In the genomic region with DNA sequence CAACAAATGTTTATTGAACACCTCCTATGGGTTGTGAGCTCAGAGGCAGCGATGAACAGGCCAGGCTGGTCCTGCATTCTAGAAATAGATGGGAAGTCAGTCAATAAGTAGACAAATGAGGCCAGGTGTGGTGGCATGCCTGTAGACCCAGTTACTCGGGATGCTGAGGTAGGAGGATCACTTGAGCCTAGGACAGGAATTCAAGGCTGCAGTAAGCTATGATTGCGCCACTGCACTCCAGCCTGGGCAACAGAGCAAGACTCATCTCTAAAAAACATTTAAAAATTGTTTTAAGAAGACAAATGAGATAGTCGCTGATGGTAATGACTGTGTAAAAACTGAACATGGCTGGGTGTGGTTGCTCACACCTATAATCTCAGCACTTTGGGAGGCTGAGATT, we compare ENCODE assay signal across 37 cellular contexts. TPM values are rescaled to one million over a fixed set of nuclear protein-coding genes. Genes with fewer than 3 reads are reported as not detected.
"Had no signal": no experiment of that assay in that cellular context is flagged by ENCODE, and none has a peak within 500 bp of the region (broad histone marks: within the 10 kb centered on the region; RNA-seq: fewer than 3 reads in every experiment).

No MANE protein-coding gene starts in this region.

- H3K9me3 ChIP-seq: adrenal gland, body of pancreas, breast epithelium, MG63, Peyer's patch, SJSA1, SK-N-SH had no signal

- H3K4me3 Mint-ChIP-seq: activated B cell treated with CpG ODN at 0.5 μM for 24 hours; activated CD4-positive, alpha-beta memory T cell treated with anti-CD3 and anti-CD28 coated beads for 36 hours; activated naive CD4-positive, alpha-beta T cell treated with anti-CD3 and anti-CD28 coated beads for 36 hours; activated T-cell treated with anti-CD3 and anti-CD28 coated beads, Interleukin-2, amount 50 U/mL, for 4 hours; activated T-helper 1 cell treated with anti-CD3 and anti-CD28 coated beads, Interleukin-12 subunit alpha, Interleukin-12 subunit beta, Interleukin-2, Interleukin-4 antibody, amounts not matched to agents 30 ng/mL and 10 ng/mL and 1 ng/mL, durations not matched to agents 14 hours and 24 hours and 36 hours; T-helper 1 cell treated with Interleukin-12 subunit alpha and Interleukin-12 subunit beta and Interleukin-4 antibody, amounts not matched to agents 30 μg/mL and 1 μg/mL, for 36 hours; T-helper 2 cell treated with Interferon-gamma antibody and Interleukin-4, amounts not matched to agents 5 μg/mL and 100 μg/mL, for 36 hours had no signal

- ATAC-seq: activated naive CD4-positive, alpha-beta T cell treated with anti-CD3 and anti-CD28 coated beads, Interleukin-2, amount 50 U/mL, for 72 hours; activated T-cell treated with anti-CD3 and anti-CD28 coated beads, Interleukin-2, amount 50 U/mL, for 4 hours; body of pancreas; PC-3 had no signal

- H3K27ac ChIP-seq: adrenal gland, body of pancreas, breast epithelium, Peyer's patch, SJSA1, VCaP had no signal

- H3K27me3 Mint-ChIP-seq: activated B cell treated with CpG ODN at 0.5 μM for 24 hours; activated CD4-positive, alpha-beta memory T cell treated with anti-CD3 and anti-CD28 coated beads for 36 hours had no signal

- H3K4me1 ChIP-seq: adrenal gland, body of pancreas, breast epithelium, SJSA1 had no signal

- DNase-seq: activated B cell treated with CpG ODN at 0.5 μM for 24 hours; activated CD4-positive, alpha-beta memory T cell treated with anti-CD3 and anti-CD28 coated beads for 36 hours; activated CD4-positive, alpha-beta T cell treated with anti-CD3 and anti-CD28 coated beads for 4 hours; activated CD4-positive, alpha-beta T cell treated with anti-CD3 and anti-CD28 coated beads, Interleukin-2, amount 50 U/mL, for 1 hour; activated CD4-positive, CD25-positive, alpha-beta regulatory T cell treated with anti-CD3 and anti-CD28 coated beads, Interleukin-2, amount 50 U/mL, for 72 hours; activated CD8-positive, alpha-beta memory T cell treated with anti-CD3 and anti-CD28 coated beads, Interleukin-2, amount 50 U/mL, for 4 hours; activated gamma-delta T cell treated with Interleukin-2 at 50 U/mL for 16 hours; activated naive CD4-positive, alpha-beta T cell treated with anti-CD3 and anti-CD28 coated beads for 36 hours; activated T-cell treated with anti-CD3 and anti-CD28 coated beads for 4 hours; activated T-cell treated with anti-CD3 and anti-CD28 coated beads, Interleukin-2, amount 50 U/mL, for 4 hours; adrenal gland; body of pancreas; Kasumi-1; KG1; MG63; NCI-H1092; NCI-H1417 treated with DMSO at 0.1 percent for 48 hours; NCI-H187 treated with DMSO at 0.1 percent for 48 hours; NCI-H2081; NCI-H2171 treated with DMSO at 0.1 percent for 48 hours; NCI-H2227 treated with DMSO at 0.1 percent for 48 hours; NCI-H446; NCI-H524; PC-3; Peyer's patch; RPMI8226; SHP77 treated with DMSO at 0.1 percent for 48 hours had no signal

- H3K36me3 Mint-ChIP-seq: activated CD4-positive, alpha-beta memory T cell treated with anti-CD3 and anti-CD28 coated beads for 36 hours; activated naive CD4-positive, alpha-beta T cell treated with anti-CD3 and anti-CD28 coated beads, Interleukin-2, amount 50 U/mL, for 72 hours had no signal

- H3K9me3 Mint-ChIP-seq: activated B cell treated with CpG ODN at 0.5 μM for 24 hours; activated CD4-positive, alpha-beta memory T cell treated with anti-CD3 and anti-CD28 coated beads for 36 hours; activated naive CD4-positive, alpha-beta T cell treated with anti-CD3 and anti-CD28 coated beads for 36 hours; activated naive CD4-positive, alpha-beta T cell treated with anti-CD3 and anti-CD28 coated beads, Interleukin-2, amount 50 U/mL, for 72 hours; activated T-cell treated with anti-CD3 and anti-CD28 coated beads, Interleukin-2, amount 50 U/mL, for 4 hours; activated T-helper 1 cell treated with anti-CD3 and anti-CD28 coated beads, Interleukin-12 subunit alpha, Interleukin-12 subunit beta, Interleukin-2, Interleukin-4 antibody, amounts not matched to agents 30 ng/mL and 10 ng/mL and 1 ng/mL, durations not matched to agents 14 hours and 24 hours and 36 hours; T-helper 1 cell treated with Interleukin-12 subunit alpha and Interleukin-12 subunit beta and Interleukin-4 antibody, amounts not matched to agents 30 μg/mL and 1 μg/mL, for 36 hours; T-helper 2 cell treated with Interferon-gamma antibody and Interleukin-4, amounts not matched to agents 5 μg/mL and 100 μg/mL, for 36 hours had no signal

- H3K27me3 ChIP-seq: adrenal gland, body of pancreas, breast epithelium, MG63, Peyer's patch, SJSA1 had no signal

- H3K36me3 ChIP-seq: breast epithelium, MG63, Peyer's patch, SJSA1 had no signal

- H3K27ac Mint-ChIP-seq: activated B cell treated with CpG ODN at 0.5 μM for 24 hours; activated CD4-positive, alpha-beta memory T cell treated with anti-CD3 and anti-CD28 coated beads for 36 hours; activated naive CD4-positive, alpha-beta T cell treated with anti-CD3 and anti-CD28 coated beads for 36 hours; activated T-helper 1 cell treated with anti-CD3 and anti-CD28 coated beads, Interleukin-12 subunit alpha, Interleukin-12 subunit beta, Interleukin-2, Interleukin-4 antibody, amounts not matched to agents 30 ng/mL and 10 ng/mL and 1 ng/mL, durations not matched to agents 14 hours and 24 hours and 36 hours; T-helper 1 cell treated with Interleukin-12 subunit alpha and Interleukin-12 subunit beta and Interleukin-4 antibody, amounts not matched to agents 30 μg/mL and 1 μg/mL, for 36 hours; T-helper 2 cell treated with Interferon-gamma antibody and Interleukin-4, amounts not matched to agents 5 μg/mL and 100 μg/mL, for 36 hours had no signal

- H3K4me3 ChIP-seq: adrenal gland, body of pancreas, breast epithelium, MG63, Peyer's patch, SJSA1 had no signal

RNA-seq across cellular contexts. Expression of gene RHO, which starts 4.4 kb away (rescaled TPM):
- total RNA-seq: activated B cell treated with CpG ODN at 0.5 μM for 24 hours; activated CD4-positive, alpha-beta memory T cell treated with anti-CD3 and anti-CD28 coated beads for 36 hours; activated naive CD4-positive, alpha-beta T cell treated with anti-CD3 and anti-CD28 coated beads for 36 hours; activated naive CD4-positive, alpha-beta T cell treated with anti-CD3 and anti-CD28 coated beads, Interleukin-2, amount 50 U/mL, for 72 hours; activated T-cell treated with anti-CD3 and anti-CD28 coated beads, Interleukin-2, amount 50 U/mL, for 4 hours; activated T-helper 1 cell treated with anti-CD3 and anti-CD28 coated beads, Interleukin-12 subunit alpha, Interleukin-12 subunit beta, Interleukin-2, Interleukin-4 antibody, amounts not matched to agents 30 ng/mL and 10 ng/mL and 1 ng/mL, durations not matched to agents 14 hours and 24 hours and 36 hours; adrenal gland; astrocyte; body of pancreas; cardiac septum; PC-3; Peyer's patch; SJSA1 had no signal
- polyA plus RNA-seq: adrenal gland, SK-N-SH had no signal

RNA-seq across cellular contexts. Expression of gene H1-8, which starts 18.9 kb away (rescaled TPM):
- total RNA-seq: activated B cell treated with CpG ODN at 0.5 μM for 24 hours; activated CD4-positive, alpha-beta memory T cell treated with anti-CD3 and anti-CD28 coated beads for 36 hours; activated naive CD4-positive, alpha-beta T cell treated with anti-CD3 and anti-CD28 coated beads for 36 hours; activated naive CD4-positive, alpha-beta T cell treated with anti-CD3 and anti-CD28 coated beads, Interleukin-2, amount 50 U/mL, for 72 hours; activated T-cell treated with anti-CD3 and anti-CD28 coated beads, Interleukin-2, amount 50 U/mL, for 4 hours; activated T-helper 1 cell treated with anti-CD3 and anti-CD28 coated beads, Interleukin-12 subunit alpha, Interleukin-12 subunit beta, Interleukin-2, Interleukin-4 antibody, amounts not matched to agents 30 ng/mL and 10 ng/mL and 1 ng/mL, durations not matched to agents 14 hours and 24 hours and 36 hours; adrenal gland; astrocyte; body of pancreas; breast epithelium; cardiac septum; PC-3; Peyer's patch; SJSA1 had no signal
- polyA plus RNA-seq: adrenal gland, SK-N-SH had no signal
